9 cellular contexts compared by ENCODE assay signal in genomic region chr3:179882322-179882721, GRCh38.
DNase-seq lines count a peak whose midpoint lies in the region; TF ChIP-seq lines count a peak whose summit lies in the region.
"Had no signal": no experiment of that assay in that cellular context is flagged by ENCODE, and none has a peak within 500 bp of the region (broad histone marks: within the 10 kb centered on the region; RNA-seq: fewer than 3 reads in every experiment).

No MANE protein-coding gene starts in this region.

- in situ Hi-C loops in HAP-1 (cut with MboI; ENCODE audit: low sequenced_read_pairs): no loop called here

- WGBS in tibial nerve, 2 donors: 5 to 8% methylated on average over 2 of the region's 2 CpGs

- H3K79me2 ChIP-seq in Karpas-422 (ENCODE audit: low read length): no peaks in the 10 kb centered on the region

- H3K27me3 ChIP-seq in HAP-1 (ENCODE audit: low read depth) (0 out of 2 replicates have a peak, but pooled peaks cover 2% of the 10 kb centered on the region), Karpas-422 (ENCODE audit: low read length) (no peaks in the 10 kb centered on the region), tibial nerve (no peaks in the 10 kb centered on the region)

- TF ChIP-seq CTCF in tibial nerve (IDR thresholded peaks at IDR 0.05): no peak

- H3K4me2 ChIP-seq in Karpas-422 (ENCODE audit: low read depth, low read length, poor library complexity, severe bottlenecking): no peak overlapping the region

- no peak for TF ChIP-seq EP300 in tibial nerve (IDR thresholded peaks at IDR 0.05)

- H3K4me3 ChIP-seq in HAP-1 (no peak overlapping the region), Karpas-422 (ENCODE audit: low read length) (no peak overlapping the region), tibial nerve (no peak overlapping the region)

- intact Hi-C loops in posterior vena cava (cut with DNase I): no loop called here

- peak; percentile 6 for DNase-seq in DMS53 (lab: John Stamatoyannopoulos, UW)
- no peak for DNase-seq in DMS53 treated with DMSO at 0.1 percent for 48 hours (lab: John Stamatoyannopoulos, UW; ENCODE audit: unreplicated experiment)
- DNase-seq in HAP-1 (ENCODE audit: low spot score in 2 of 2): peak; percentile 74 to 79
- DNase-seq in Karpas-422: no peak
- DNase-seq in lung microvascular endothelial cell (ENCODE audit: low read depth in 2 of 2): peak; percentile 2 to 20
- no peak for DNase-seq in posterior vena cava (ENCODE audit: low spot score)
- DNase-seq in tibial nerve (ENCODE audit: low spot score in 2 of 2): no peak
- DNase-seq in C1 segment of cervical spinal cord (lab: John Stamatoyannopoulos, UW): no peak

- TF ChIP-seq POLR2A in tibial nerve (IDR thresholded peaks at IDR 0.05): no peak

- H3K27ac ChIP-seq in Karpas-422 (ENCODE audit: low read length) (no peak overlapping the region), tibial nerve (no peak overlapping the region)
- H3K27ac ChIP-seq: 22Rv1 had no signal

- H4K20me1 ChIP-seq in Karpas-422 (ENCODE audit: insufficient read depth, low read depth, low read length): no peaks in the 10 kb centered on the region

- H3K36me3 ChIP-seq in HAP-1 (replicated peaks): no peaks in the 10 kb centered on the region
- no peaks in the 10 kb centered on the region for H3K36me3 ChIP-seq in Karpas-422 (ENCODE audit: insufficient read depth, low read length)
- no peaks in the 10 kb centered on the region for H3K36me3 ChIP-seq in tibial nerve

- H3K9ac ChIP-seq in Karpas-422 (ENCODE audit: low read length): no peak overlapping the region

- peak overlapping the region; percentile 71 for H2AFZ ChIP-seq in Karpas-422 (ENCODE audit: low read length)

- no peaks in the 10 kb centered on the region for H3K9me2 ChIP-seq in Karpas-422 (replicated peaks; ENCODE audit: insufficient read depth, low read length)

- H3K4me1 ChIP-seq in HAP-1 (peaks cover 34% of the 10 kb centered on the region), Karpas-422 (ENCODE audit: low read length) (peaks cover 37% of the 10 kb centered on the region), tibial nerve (peaks cover 0 to 8% (median 0%) of the 10 kb centered on the region in 4 donors)

- no peaks in the 10 kb centered on the region for H3K9me3 ChIP-seq in HAP-1
- H3K9me3 ChIP-seq in Karpas-422 (ENCODE audit: low read length): no peaks in the 10 kb centered on the region
- H3K9me3 ChIP-seq in tibial nerve: no peaks in the 10 kb centered on the region

Comparison
In these comparisons a context has a peak if more than half of its experiments do, and no peak if none do; other contexts are left out.
1. DNase-seq: peak in DMS53 (single experiment), HAP-1 (2 of 2) and lung microvascular endothelial cell (2 of 2); none in DMS53 treated with DMSO at 0.1 percent for 48 hours (single experiment), Karpas-422 (single experiment), posterior vena cava (single experiment), tibial nerve (0 of 2) and C1 segment of cervical spinal cord (0 of 14).